Comparison of ENCODE assay signal across 29 cellular contexts in the genomic region with DNA sequence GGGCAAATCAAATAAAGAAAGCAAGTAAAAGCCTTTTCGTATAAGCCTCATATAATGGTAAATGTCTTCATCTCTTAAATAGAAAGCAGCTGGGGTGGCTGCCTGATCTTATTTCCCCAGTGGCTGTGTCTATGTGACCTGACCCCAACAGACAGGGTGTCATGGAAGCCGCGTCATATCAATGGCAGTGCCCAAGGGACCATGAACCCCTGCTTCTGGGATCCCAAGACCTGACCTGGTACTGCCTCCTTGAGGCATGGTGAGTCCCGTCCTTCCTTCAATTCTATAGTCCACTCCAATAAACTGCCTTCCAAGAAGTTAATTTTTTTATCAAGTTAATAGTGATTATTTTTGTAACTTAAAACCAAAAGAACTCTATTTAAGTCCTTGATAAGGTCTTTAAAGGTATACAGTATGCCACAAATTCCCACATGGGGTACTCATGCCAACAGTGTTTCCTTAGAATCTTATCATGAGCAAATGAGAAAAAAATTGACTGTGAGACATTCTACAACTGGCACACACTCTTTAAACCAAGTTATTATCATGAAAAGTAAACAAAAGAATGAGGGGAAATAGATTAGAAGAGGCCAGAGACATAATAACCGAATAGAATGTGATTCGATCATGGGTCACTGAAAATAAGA.
DNase-seq lines count a peak whose midpoint lies in the region; ATAC-seq and TF ChIP-seq lines count a peak whose summit lies in the region.
"Had no signal": no experiment of that assay in that cellular context is flagged by ENCODE, and none has a peak within 500 bp of the region (broad histone marks: within the 10 kb centered on the region; RNA-seq: fewer than 3 reads in every experiment).

No MANE protein-coding gene starts in this region.

- no peak overlapping the region for H3K23ac ChIP-seq in H9 (ENCODE audit: insufficient read length, low read depth, low read length)

- H3K9me3 ChIP-seq in H9 (ENCODE audit: control insufficient read depth, low read depth, low read length) = no peaks in the 10 kb centered on the region
- no peaks in the 10 kb centered on the region for H3K9me3 ChIP-seq in endodermal cell (ENCODE audit: control insufficient read depth, low read length)
- H3K9me3 ChIP-seq: BE2C, MG63, sigmoid colon, SK-N-SH, thoracic aorta had no signal

- no peak overlapping the region for H4K5ac ChIP-seq in H9 (ENCODE audit: insufficient read length, low read depth, low read length)

- H4K8ac ChIP-seq in H9 (replicated peaks; ENCODE audit: insufficient read length, low read depth, low read length) = no peak overlapping the region

- H2BK12ac ChIP-seq in H9 (ENCODE audit: insufficient read length, low read depth, low read length) = no peak overlapping the region

- H3K79me2 ChIP-seq in H9 (ENCODE audit: insufficient read depth, low read length) = no peaks in the 10 kb centered on the region

- no peaks in the 10 kb centered on the region for H3K23me2 ChIP-seq in H9 (ENCODE audit: insufficient read length, low read depth, low read length, poor library complexity, severe bottlenecking)

- no peak overlapping the region for H3K56ac ChIP-seq in H9 (ENCODE audit: insufficient read length, low read depth, low read length)

- no peaks in the 10 kb centered on the region for H3K79me1 ChIP-seq in H9 (ENCODE audit: insufficient read depth, low read depth, low read length, poor library complexity, severe bottlenecking)

- no peak overlapping the region for H2AFZ ChIP-seq in H9 (ENCODE audit: low read length)
- H2AFZ ChIP-seq: neural progenitor cell had no signal

- no peak overlapping the region for H4K91ac ChIP-seq in H9 (ENCODE audit: insufficient read length, low read depth, low read length)

- H3K4me1 Mint-ChIP-seq in H9 (peaks cover 27 to 28% of the 10 kb centered on the region in 2 experiments), endodermal cell (peaks cover 30% of the 10 kb centered on the region)

- H3K9ac ChIP-seq in H9 (ENCODE audit: extremely low read depth, insufficient read length, low read length) (no peak overlapping the region), endodermal cell (ENCODE audit: extremely low read depth, low read length, poor library complexity, severe bottlenecking) (no peak overlapping the region)
- H3K9ac ChIP-seq: neural progenitor cell, SK-N-SH had no signal

- H4K20me1 ChIP-seq in H9 (ENCODE audit: control insufficient read depth, insufficient read depth, insufficient read length) = no peaks in the 10 kb centered on the region

- H3K4me2 ChIP-seq in H9 (ENCODE audit: insufficient read depth, insufficient read length, low read length) = no peak overlapping the region
- H3K4me2 ChIP-seq: neural progenitor cell, SK-N-SH had no signal

- no peak overlapping the region; a peak in 1 of 7 replicates for H3K27ac Mint-ChIP-seq in H9
- H3K27ac Mint-ChIP-seq in endodermal cell = no peak overlapping the region
- H3K27ac Mint-ChIP-seq: activated naive CD8-positive, alpha-beta T cell treated with anti-CD3 and anti-CD28 coated beads, Interleukin-2, amount 50 U/mL, for 24 hours; brain; neural progenitor cell; progenitor cell of endocrine pancreas; T-helper 17 cell had no signal

- H2AK5ac ChIP-seq in H9 (ENCODE audit: insufficient read length, low read length) = no peak overlapping the region

- H3K27me3 ChIP-seq in H9 (ENCODE audit: insufficient read depth, low read length) (no peaks in the 10 kb centered on the region), endodermal cell (ENCODE audit: control insufficient read depth, insufficient read depth, low read length, poor library complexity, severe bottlenecking) (no peaks in the 10 kb centered on the region)
- H3K27me3 ChIP-seq: BE2C, MG63, neural progenitor cell, sigmoid colon had no signal

- H3K27me3 Mint-ChIP-seq in H9 (ENCODE audit: low read depth) (no peaks in the 10 kb centered on the region), endodermal cell (ENCODE audit: insufficient read depth) (peaks cover 5% of the 10 kb centered on the region)

- no peak overlapping the region for H3K27ac ChIP-seq in H9 (ENCODE audit: insufficient read length, low read depth, low read length)
- peak overlapping the region; percentile 23; the same call in 1 of the 2 replicates for H3K27ac ChIP-seq in VCaP
- no peak overlapping the region for H3K27ac ChIP-seq in endodermal cell (ENCODE audit: low read depth, low read length)
- H3K27ac ChIP-seq: neural progenitor cell, sigmoid colon, thoracic aorta had no signal

- no peak overlapping the region for H2BK20ac ChIP-seq in H9 (ENCODE audit: low read depth, low read length, poor library complexity, severe bottlenecking)

- H2BK15ac ChIP-seq in H9 (ENCODE audit: low read depth, low read length) = no peak overlapping the region

- H3K4me3 ChIP-seq in endodermal cell (ENCODE audit: low read length) (no peak overlapping the region), retinal pigment epithelial cell (ENCODE audit: low read length) (no peak overlapping the region)
- H3K4me3 ChIP-seq: MG63, neural progenitor cell, sigmoid colon, thoracic aorta had no signal

- no peak for TF ChIP-seq CTCF in H9 (conservative IDR thresholded peaks at IDR 0.05)
- no peak for TF ChIP-seq CTCF in VCaP (conservative IDR thresholded peaks at IDR 0.05)
- no peak for TF ChIP-seq CTCF in endodermal cell (conservative IDR thresholded peaks at IDR 0.05)
- TF ChIP-seq CTCF in retinal pigment epithelial cell (conservative IDR thresholded peaks at IDR 0.05; ENCODE audit: low read depth, low read length) = peak; percentile 4

- H3K14ac ChIP-seq in H9 (ENCODE audit: insufficient read depth, low read length) = no peak overlapping the region

- H3T11ph ChIP-seq in H9 (ENCODE audit: low read length) = no peak overlapping the region

- H2BK120ac ChIP-seq in H9 (ENCODE audit: low read depth, low read length, poor library complexity, severe bottlenecking) = no peak overlapping the region

- H3K36me3 Mint-ChIP-seq in H9 (ENCODE audit: insufficient read depth in 1 of 3, low read depth in 3 of 3) = no peaks in the 10 kb centered on the region
- H3K36me3 Mint-ChIP-seq in endodermal cell (ENCODE audit: low read depth) = no peaks in the 10 kb centered on the region
- H3K36me3 Mint-ChIP-seq: brain, neural progenitor cell had no signal

- H2BK5ac ChIP-seq in H9 (ENCODE audit: insufficient read length, low read length) = no peak overlapping the region

- no peak overlapping the region for H3K4ac ChIP-seq in H9 (ENCODE audit: low read depth, low read length)

- ATAC-seq in left lobe of liver = no peak
- ATAC-seq: activated naive CD8-positive, alpha-beta T cell treated with anti-CD3 and anti-CD28 coated beads, Interleukin-2, amount 50 U/mL, for 24 hours; activated T-cell treated with anti-CD3 and anti-CD28 coated beads, Interleukin-2, amount 50 U/mL, for 4 hours; left cardiac atrium; T-helper 17 cell had no signal

- no peak overlapping the region for H3K18ac ChIP-seq in H9 (ENCODE audit: insufficient read length, low read depth, low read length)

- H3K4me3 Mint-ChIP-seq in H9 (no peak overlapping the region), endodermal cell (no peak overlapping the region)
- H3K4me3 Mint-ChIP-seq: activated naive CD8-positive, alpha-beta T cell treated with anti-CD3 and anti-CD28 coated beads, Interleukin-2, amount 50 U/mL, for 24 hours; activated T-cell treated with anti-CD3 and anti-CD28 coated beads, Interleukin-2, amount 50 U/mL, for 4 hours; brain; memory B cell; neural progenitor cell; T-helper 17 cell had no signal

- H3K36me3 ChIP-seq in endodermal cell (ENCODE audit: control insufficient read depth, insufficient read depth, low read length) = no peaks in the 10 kb centered on the region
- H3K36me3 ChIP-seq: BE2C, MG63, neural progenitor cell, sigmoid colon, thoracic aorta had no signal

- H3K9me3 Mint-ChIP-seq in H9 (no peaks in the 10 kb centered on the region), endodermal cell (peaks cover 3% of the 10 kb centered on the region)
- H3K9me3 Mint-ChIP-seq: activated naive CD8-positive, alpha-beta T cell treated with anti-CD3 and anti-CD28 coated beads, Interleukin-2, amount 50 U/mL, for 24 hours; activated T-cell treated with anti-CD3 and anti-CD28 coated beads, Interleukin-2, amount 50 U/mL, for 4 hours; neural progenitor cell had no signal

- no CpG with 5 or more reads among the region's 6 CpGs for WGBS in H9 (ENCODE audit: extremely low coverage, insufficient read length, low lambda C conversion rate)
- 93 to 94% methylated on average over 2 to 6 of the region's 6 CpGs for WGBS in endodermal cell (ENCODE audit: insufficient coverage in 1 of 2, insufficient read length in 1 of 2), 2 experiments

- DNase-seq in H9 (peak; percentile 8), endodermal cell (peak; percentile 15), retinal pigment epithelial cell (ENCODE audit: low read depth) (no peak), T-helper 2 cell (no peak), NOMO-1 (lab: John Stamatoyannopoulos, UW; ENCODE audit: unreplicated experiment in 2 of 2) (no peak), left lobe of liver (ENCODE audit: low spot score) (no peak), retina (no peak)
- DNase-seq: ACHN; activated CD4-positive, alpha-beta T cell treated with anti-CD3 and anti-CD28 coated beads for 4 hours; activated gamma-delta T cell treated with Interleukin-2 at 50 U/mL for 16 hours; activated naive CD8-positive, alpha-beta T cell treated with anti-CD3 and anti-CD28 coated beads, Interleukin-2, amount 50 U/mL, for 24 hours; activated T-cell treated with anti-CD3 and anti-CD28 coated beads, Interleukin-2, amount 50 U/mL, for 4 hours; BE2C; cerebellar nuclear complex; effector CD4-positive, alpha-beta T cell; erythroblast; foreskin melanocyte; left cardiac atrium; MG63; sigmoid colon; SK-N-SH; stimulated activated naive CD4-positive, alpha-beta T cell treated with Interleukin-2 at 50 U/mL for 16 hours; T-helper 17 cell had no signal

- H3K4me1 ChIP-seq in H9 (ENCODE audit: insufficient read depth, low read length) = peaks cover 3% of the 10 kb centered on the region; the same call in 1 of the 2 replicates
- H3K4me1 ChIP-seq in endodermal cell (ENCODE audit: control insufficient read depth, insufficient read depth, low read length) = peaks cover 1% of the 10 kb centered on the region
- H3K4me1 ChIP-seq: BE2C, sigmoid colon had no signal

Comparison
In these comparisons a context has a peak if more than half of its experiments do, and no peak if none do; other contexts are left out.
1. DNase-seq: peak in H9 (single experiment) and endodermal cell (single experiment); none in retinal pigment epithelial cell (single experiment), T-helper 2 cell (0 of 5), NOMO-1 (0 of 2), left lobe of liver (single experiment) and retina (single experiment).